ENCODE assay signal across 1 cellular context in genomic region chr10:69230128-69230527, GRCh38.
TF ChIP-seq lines count a peak whose summit lies in the region.

No MANE protein-coding gene starts in this region.

TF ChIP-seq in HCT116, 20 proteins besides CTCF, POLR2A, EP300 and RAD21 (continued from another document):
- TF ChIP-seq ZBTB33 (IDR thresholded peaks at IDR 0.05; ENCODE audit: extremely low read depth, insufficient replicate concordance, low read length), result no peak
- no peak for TF ChIP-seq REST (IDR thresholded peaks at IDR 0.05; ENCODE audit: low read depth)
TF ChIP-seq in HCT116: peak in this region for 0.
